Comparison of ENCODE assay signal across 17 cellular contexts in the genomic region with DNA sequence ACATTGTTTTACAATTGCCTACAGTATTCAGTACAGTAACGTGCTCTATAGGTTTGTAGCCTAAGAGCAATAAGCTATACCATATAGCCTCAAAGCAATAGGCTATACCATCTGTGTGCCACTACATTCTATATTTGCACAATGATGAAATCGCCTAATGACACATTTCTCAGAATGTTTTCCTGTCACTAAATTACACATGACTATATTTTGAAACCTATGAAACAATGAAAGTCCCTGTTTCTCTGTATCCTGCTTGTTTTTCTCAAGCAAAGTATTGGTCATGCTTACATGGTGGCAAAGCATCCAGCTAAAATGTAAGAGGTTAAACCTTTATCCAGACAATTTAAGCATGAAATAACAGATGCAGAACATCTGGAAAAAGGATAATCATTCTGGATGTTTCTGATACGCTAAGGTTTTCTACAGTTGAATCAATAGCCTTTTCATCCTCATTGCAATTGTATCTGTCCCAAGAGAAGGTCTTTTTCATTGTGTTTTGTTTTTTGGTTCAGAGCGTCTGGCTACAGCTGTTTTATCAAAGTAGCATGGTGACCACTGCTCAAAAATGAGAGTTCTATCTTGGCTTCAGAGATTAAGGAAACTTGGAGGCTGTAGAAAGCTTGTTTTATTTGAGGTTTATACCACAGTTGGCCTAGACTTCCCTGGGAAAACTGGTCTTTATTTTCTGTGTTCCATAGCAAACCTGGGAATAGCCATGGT.
"Had no signal": no experiment of that assay in that cellular context is flagged by ENCODE, and none has a peak within 500 bp of the region (broad histone marks: within the 10 kb centered on the region; RNA-seq: fewer than 3 reads in every experiment).

No MANE protein-coding gene starts in this region.

- H3K27me3 Mint-ChIP-seq: activated B cell treated with CpG ODN at 0.5 μM for 24 hours; activated CD8-positive, alpha-beta T cell treated with anti-CD3 and anti-CD28 coated beads for 36 hours; stimulated activated memory B cell treated with anti-CD40 and anti-IgM and Interleukin-4, amounts not matched to agents 10 μg/mL and 1 μg/mL and 100 μg/mL, for 72 hours had no signal

- H3K4me1 Mint-ChIP-seq: activated B cell treated with CpG ODN at 0.5 μM for 24 hours; memory B cell; stimulated activated memory B cell treated with anti-CD40 and anti-IgM and Interleukin-4, amounts not matched to agents 10 μg/mL and 1 μg/mL and 100 μg/mL, for 72 hours had no signal

- DNase-seq: activated B cell treated with CpG ODN at 0.5 μM for 24 hours; activated CD4-positive, alpha-beta T cell treated with anti-CD3 and anti-CD28 coated beads for 48 hours; activated CD8-positive, alpha-beta T cell treated with anti-CD3 and anti-CD28 coated beads for 36 hours; activated effector memory CD4-positive, alpha-beta T cell treated with Interleukin-2 at 50 U/mL for 16 hours; activated T-cell treated with anti-CD3 and anti-CD28 coated beads, Interleukin-2, amount 50 U/mL, for 4 hours; central memory CD4-positive, alpha-beta T cell; colonic mucosa; effector CD8-positive, alpha-beta T cell; foreskin fibroblast; hippocampal formation; mucosa of descending colon; naive thymus-derived CD4-positive, alpha-beta T cell; stimulated activated CD4-positive, alpha-beta T cell treated with anti-CD3 and anti-CD28 coated beads, Interleukin-2, amount 100 ng/mL, for 48 hours had no signal

- ATAC-seq: activated CD8-positive, alpha-beta T cell treated with anti-CD3 and anti-CD28 coated beads for 36 hours; activated T-cell treated with anti-CD3 and anti-CD28 coated beads, Interleukin-2, amount 50 U/mL, for 4 hours; left lobe of liver; mucosa of descending colon; naive thymus-derived CD4-positive, alpha-beta T cell had no signal

- H3K4me3 Mint-ChIP-seq: activated B cell treated with CpG ODN at 0.5 μM for 24 hours; activated CD8-positive, alpha-beta T cell treated with anti-CD3 and anti-CD28 coated beads for 36 hours; activated T-cell treated with anti-CD3 and anti-CD28 coated beads, Interleukin-2, amount 50 U/mL, for 4 hours; memory B cell; naive thymus-derived CD4-positive, alpha-beta T cell; stimulated activated memory B cell treated with anti-CD40 and anti-IgM and Interleukin-4, amounts not matched to agents 10 μg/mL and 1 μg/mL and 100 μg/mL, for 72 hours had no signal

- H3K27ac Mint-ChIP-seq: activated B cell treated with CpG ODN at 0.5 μM for 24 hours; activated CD8-positive, alpha-beta T cell treated with anti-CD3 and anti-CD28 coated beads for 36 hours; activated naive CD4-positive, alpha-beta T cell treated with anti-CD3 and anti-CD28 coated beads, Interleukin-2, amount 50 U/mL, for 72 hours; memory B cell; naive thymus-derived CD4-positive, alpha-beta T cell; stimulated activated memory B cell treated with anti-CD40 and anti-IgM and Interleukin-4, amounts not matched to agents 10 μg/mL and 1 μg/mL and 100 μg/mL, for 72 hours had no signal

- H3K36me3 Mint-ChIP-seq: memory B cell; stimulated activated memory B cell treated with anti-CD40 and anti-IgM and Interleukin-4, amounts not matched to agents 10 μg/mL and 1 μg/mL and 100 μg/mL, for 72 hours had no signal
